In the genomic region with DNA sequence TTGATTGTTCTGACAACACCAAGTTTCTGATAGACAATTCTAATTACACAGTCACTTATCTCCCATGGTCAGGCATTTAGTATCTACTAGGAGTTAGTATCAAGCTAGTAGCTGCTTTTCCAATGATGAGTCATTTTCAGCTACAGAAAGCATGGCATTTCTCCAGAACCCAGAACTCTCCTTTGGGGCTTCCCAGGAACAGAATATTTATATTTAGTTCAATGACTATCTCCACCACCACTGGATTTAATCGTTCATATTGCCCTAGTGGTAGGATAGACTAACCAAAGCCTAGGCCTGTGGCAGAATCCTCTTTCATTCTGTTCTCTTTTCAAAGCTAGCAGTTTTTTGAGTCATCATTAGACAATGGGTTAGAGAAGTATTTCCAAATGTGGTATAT, we compare ENCODE assay signal across 34 cellular contexts.
A peak's percentile ranks its signal among the peaks of the same experiment; 100 is the strongest.
DNase-seq lines count a peak whose midpoint lies in the region; ATAC-seq and TF ChIP-seq lines count a peak whose summit lies in the region.
"Had no signal": no experiment of that assay in that cellular context is flagged by ENCODE, and none has a peak within 500 bp of the region (broad histone marks: within the 10 kb centered on the region; RNA-seq: fewer than 3 reads in every experiment).

No MANE protein-coding gene starts in this region.

- CTCF ChIA-PET in CD4-positive, alpha-beta T cell (lab: Charles Lee) = no interaction called here
- CTCF ChIA-PET in RWPE1 (lab: Yijun Ruan, JAX) = no interaction called here

- ATAC-seq in left ventricle myocardium superior (peak; percentile 60), right cardiac atrium (no peak), GM21717 (IDR thresholded peaks at IDR 0.05; ENCODE audit: unreplicated experiment) (no peak)
- ATAC-seq in CD4-positive, alpha-beta T cell (ENCODE audit: poor library complexity) = no peak
- ATAC-seq: activated CD8-positive, alpha-beta memory T cell treated with anti-CD3 and anti-CD28 coated beads, Interleukin-2, amount 10 ng/mL, durations not matched to agents 7 days and 5 days; activated T-cell treated with anti-CD3 and anti-CD28 coated beads, Interleukin-2, amount 50 U/mL, for 4 hours; gastroesophageal sphincter; GM12878; K562; left lobe of liver; Panc1 had no signal

- intact Hi-C loops in left ventricle myocardium superior (cut with micrococcal nuclease) = no loop called here
- intact Hi-C loops in right cardiac atrium (cut with DNase I) = no loop called here
- intact Hi-C loops in CD4-positive, alpha-beta T cell (cut with DNase I, micrococcal nuclease) = no loop called here

- POLR2A ChIA-PET in CD4-positive, alpha-beta T cell (lab: Charles Lee) = no interaction called here
- POLR2A ChIA-PET in RWPE1 (lab: Yijun Ruan, JAX; ENCODE audit: low non-redundant PET) = no interaction called here

- peaks cover 3% of the 10 kb centered on the region for H3K9me3 Mint-ChIP-seq in CD4-positive, alpha-beta T cell
- H3K9me3 Mint-ChIP-seq: activated naive CD8-positive, alpha-beta T cell treated with anti-CD3 and anti-CD28 coated beads, Interleukin-2, amount 10 ng/mL, durations not matched to agents 7 days and 5 days; neural progenitor cell had no signal

- no peaks in the 10 kb centered on the region for H3K27me3 ChIP-seq in right cardiac atrium (ENCODE audit: control insufficient read depth, insufficient read depth)
- H3K27me3 ChIP-seq in CD4-positive, alpha-beta T cell (ENCODE audit: control insufficient read depth, insufficient read depth, low read length) = no peaks in the 10 kb centered on the region
- H3K27me3 ChIP-seq: BLaER1, gastroesophageal sphincter, neural progenitor cell, SJSA1, testis had no signal

- no peaks in the 10 kb centered on the region for H3K36me3 Mint-ChIP-seq in CD4-positive, alpha-beta T cell (ENCODE audit: low read depth)
- H3K36me3 Mint-ChIP-seq: activated CD8-positive, alpha-beta memory T cell treated with anti-CD3 and anti-CD28 coated beads, Interleukin-2, amount 10 ng/mL, durations not matched to agents 7 days and 5 days; activated naive CD8-positive, alpha-beta T cell treated with anti-CD3 and anti-CD28 coated beads, Interleukin-2, amount 10 ng/mL, durations not matched to agents 7 days and 5 days; neural progenitor cell had no signal

- no peaks in the 10 kb centered on the region for H3K4me1 Mint-ChIP-seq in CD4-positive, alpha-beta T cell (ENCODE audit: low read depth)
- H3K4me1 Mint-ChIP-seq: activated CD8-positive, alpha-beta memory T cell treated with anti-CD3 and anti-CD28 coated beads, Interleukin-2, amount 10 ng/mL, durations not matched to agents 7 days and 5 days; activated naive CD8-positive, alpha-beta T cell treated with anti-CD3 and anti-CD28 coated beads, Interleukin-2, amount 10 ng/mL, durations not matched to agents 7 days and 5 days had no signal

- H3K4me1 ChIP-seq in right cardiac atrium (ENCODE audit: control insufficient read depth, insufficient read depth, low read length) = no peaks in the 10 kb centered on the region
- H3K4me1 ChIP-seq: BLaER1, gastroesophageal sphincter, parathyroid adenoma, SJSA1, testis had no signal

- 19% methylated on average over 1 of the region's 1 CpG for WGBS in right cardiac atrium

- H3K27ac Mint-ChIP-seq in CD4-positive, alpha-beta T cell = no peak overlapping the region
- H3K27ac Mint-ChIP-seq: activated CD8-positive, alpha-beta memory T cell treated with anti-CD3 and anti-CD28 coated beads, Interleukin-2, amount 10 ng/mL, durations not matched to agents 7 days and 5 days; activated naive CD8-positive, alpha-beta T cell treated with anti-CD3 and anti-CD28 coated beads, Interleukin-2, amount 10 ng/mL, durations not matched to agents 7 days and 5 days; dendritic cell treated with granulocyte-macrophage colony-stimulating factor and Interleukin-4, amounts not matched to agents 40 ng/mL and 50 ng/mL, for 4 days; neural progenitor cell had no signal

- no peak for TF ChIP-seq CTCF in fibroblast of pulmonary artery (IDR thresholded peaks at IDR 0.05; ENCODE audit: low read length, missing control alignments)
- TF ChIP-seq CTCF in CD4-positive, alpha-beta T cell (IDR thresholded peaks at IDR 0.05) = no peak
- TF ChIP-seq CTCF in RWPE1 (conservative IDR thresholded peaks at IDR 0.05; ENCODE audit: low read depth) = no peak

- H3K27ac ChIP-seq in right cardiac atrium (ENCODE audit: low read length) = no peak overlapping the region
- H3K27ac ChIP-seq in CD4-positive, alpha-beta T cell (ENCODE audit: low read depth, low read length) = no peak overlapping the region
- no peak overlapping the region for H3K27ac ChIP-seq in RWPE1
- H3K27ac ChIP-seq: BLaER1, gastroesophageal sphincter, neural progenitor cell, parathyroid adenoma, SJSA1, testis had no signal

- DNase-seq in left ventricle myocardium superior (no peak), right cardiac atrium (no peak), RKO (ENCODE audit: low spot score) (peak; percentile 12), fibroblast of pulmonary artery (ENCODE audit: low read depth) (peak; percentile 6), RWPE1 (ENCODE audit: low spot score) (no peak)
- no peak for DNase-seq in CD4-positive, alpha-beta T cell
- DNase-seq: activated CD4-positive, alpha-beta T cell treated with anti-CD3 and anti-CD28 coated beads, Interleukin-2, amount 50 U/mL, for 4 hours; activated CD4-positive, CD25-positive, alpha-beta regulatory T cell; activated CD8-positive, alpha-beta memory T cell treated with anti-CD3 and anti-CD28 coated beads, Interleukin-2, amount 10 ng/mL, durations not matched to agents 7 days and 5 days; activated gamma-delta T cell; activated naive CD8-positive, alpha-beta T cell treated with anti-CD3 and anti-CD28 coated beads, Interleukin-2, amount 10 ng/mL, durations not matched to agents 7 days and 5 days; activated T-cell treated with anti-CD3 and anti-CD28 coated beads, Interleukin-2, amount 50 U/mL, for 4 hours; aorta; central memory CD4-positive, alpha-beta T cell; DMS153; NCI-H1105 treated with DMSO at 0.1 percent for 48 hours; NCI-H1930; NCI-H526 treated with DMSO at 0.1 percent for 48 hours; retina; stimulated activated CD4-positive, alpha-beta T cell treated with anti-CD3 and anti-CD28 coated beads, Interleukin-1b, Interleukin-23, amount 100 ng/mL, for 48 hours; stimulated activated naive CD4-positive, alpha-beta T cell treated with Interleukin-2 at 50 U/mL for 16 hours; testis had no signal

- no peak overlapping the region for H3K4me3 ChIP-seq in right cardiac atrium (ENCODE audit: low read length)
- H3K4me3 ChIP-seq in fibroblast of pulmonary artery (replicated peaks; ENCODE audit: low read depth, low read length) = no peak overlapping the region
- H3K4me3 ChIP-seq: BLaER1, gastroesophageal sphincter, GM12878, K562, neural progenitor cell, SJSA1, smooth muscle cell, testis had no signal

- no peaks in the 10 kb centered on the region for H3K27me3 Mint-ChIP-seq in CD4-positive, alpha-beta T cell
- H3K27me3 Mint-ChIP-seq: activated CD8-positive, alpha-beta memory T cell treated with anti-CD3 and anti-CD28 coated beads, Interleukin-2, amount 10 ng/mL, durations not matched to agents 7 days and 5 days; activated naive CD8-positive, alpha-beta T cell treated with anti-CD3 and anti-CD28 coated beads, Interleukin-2, amount 10 ng/mL, durations not matched to agents 7 days and 5 days; dendritic cell treated with granulocyte-macrophage colony-stimulating factor and Interleukin-4, amounts not matched to agents 40 ng/mL and 50 ng/mL, for 4 days had no signal

- no peaks in the 10 kb centered on the region for H3K9me3 ChIP-seq in right cardiac atrium (ENCODE audit: control insufficient read depth, low read length)
- H3K9me3 ChIP-seq in CD4-positive, alpha-beta T cell (ENCODE audit: control insufficient read depth, low read length) = no peaks in the 10 kb centered on the region
- H3K9me3 ChIP-seq: BLaER1, gastroesophageal sphincter, SJSA1, testis had no signal

- H3K4me3 Mint-ChIP-seq in CD4-positive, alpha-beta T cell = no peak overlapping the region
- H3K4me3 Mint-ChIP-seq: activated CD8-positive, alpha-beta memory T cell treated with anti-CD3 and anti-CD28 coated beads, Interleukin-2, amount 10 ng/mL, durations not matched to agents 7 days and 5 days; activated naive CD8-positive, alpha-beta T cell treated with anti-CD3 and anti-CD28 coated beads, Interleukin-2, amount 10 ng/mL, durations not matched to agents 7 days and 5 days; activated T-cell treated with anti-CD3 and anti-CD28 coated beads, Interleukin-2, amount 50 U/mL, for 4 hours; dendritic cell treated with granulocyte-macrophage colony-stimulating factor and Interleukin-4, amounts not matched to agents 40 ng/mL and 50 ng/mL, for 4 days; neural progenitor cell had no signal

Comparison
In these comparisons a context has a peak if more than half of its experiments do, and no peak if none do; other contexts are left out.
1. DNase-seq: peak in RKO (single experiment) and fibroblast of pulmonary artery (single experiment); none in left ventricle myocardium superior (single experiment), right cardiac atrium (0 of 3), CD4-positive, alpha-beta T cell (0 of 10) and RWPE1 (single experiment).